In genomic region chr7:50467817-50468610, GRCh38 we compare ENCODE assay signal across 8 cellular contexts. TPM values are rescaled to one million over a fixed set of nuclear protein-coding genes. Genes with fewer than 3 reads are reported as not detected.
DNase-seq lines count a peak whose midpoint lies in the region; ATAC-seq and TF ChIP-seq lines count a peak whose summit lies in the region.

No MANE protein-coding gene starts in this region.

- intact Hi-C loops in upper lobe of right lung (cut with DNase I), result loop anchor here (10.0 kb wide), 1 partner anchor 687 kb away; no protein-coding TSS in a partner anchor

- peaks cover 3% of the 10 kb centered on the region for H3K4me1 ChIP-seq in upper lobe of right lung

- in situ Hi-C loops in SK-MEL-5 (cut with HindIII; ENCODE audit: low pct_unique_long_range_greater_than_20kb, low sequenced_read_pairs), result no loop called here

- peak; percentile 94 for ATAC-seq in upper lobe of right lung

- H3K4me3 ChIP-seq in upper lobe of right lung, result no peak overlapping the region

- peaks cover 11% of the 10 kb centered on the region for H3K36me3 Mint-ChIP-seq in glutamatergic neuron (ENCODE audit: unreplicated experiment)
- no peaks in the 10 kb centered on the region for H3K36me3 Mint-ChIP-seq in progenitor cell of endocrine pancreas (ENCODE audit: insufficient read depth)

- no peaks in the 10 kb centered on the region for H3K36me3 ChIP-seq in upper lobe of right lung

- H3K27ac Mint-ChIP-seq in glutamatergic neuron (ENCODE audit: unreplicated experiment), result no peak overlapping the region
- no peak overlapping the region for H3K27ac Mint-ChIP-seq in progenitor cell of endocrine pancreas

- no peak overlapping the region for H3K27ac ChIP-seq in upper lobe of right lung

- no peaks in the 10 kb centered on the region for H3K9me3 ChIP-seq in upper lobe of right lung

- H3K4me1 Mint-ChIP-seq in glutamatergic neuron (ENCODE audit: low read depth, unreplicated experiment) (peaks cover 20% of the 10 kb centered on the region), progenitor cell of endocrine pancreas (ENCODE audit: low read depth) (no peaks in the 10 kb centered on the region)

- no peak overlapping the region for H3K4me3 Mint-ChIP-seq in glutamatergic neuron (ENCODE audit: unreplicated experiment)
- no peak overlapping the region for H3K4me3 Mint-ChIP-seq in progenitor cell of endocrine pancreas (ENCODE audit: low read depth)

- TF ChIP-seq CTCF in LNCAP (IDR thresholded peaks at IDR 0.05) (peak; percentile 82), glutamatergic neuron (IDR thresholded peaks at IDR 0.05; ENCODE audit: partially characterized antibody, unreplicated experiment) (peak; percentile 87), progenitor cell of endocrine pancreas (IDR thresholded peaks at IDR 0.05; ENCODE audit: unreplicated experiment) (peak; percentile 93), upper lobe of right lung (IDR thresholded peaks at IDR 0.05) (peak; percentile 86)

- DNase-seq in GM03348 (ENCODE audit: low spot score) (peak; percentile 92), H4 (ENCODE audit: low spot score) (peak; percentile 87), SK-MEL-5 (ENCODE audit: low read depth, low spot score) (peak; percentile 85), glutamatergic neuron (peak; percentile 86), progenitor cell of endocrine pancreas (ENCODE audit: low spot score, unreplicated experiment) (peak; percentile 63), upper lobe of right lung (peak; percentile 85)
- peak; percentile 83 for DNase-seq in activated naive CD4-positive, alpha-beta T cell treated with Interleukin-2 at 50 U/mL for 16 hours

- H3K27me3 ChIP-seq in upper lobe of right lung, result no peaks in the 10 kb centered on the region

- H3K27me3 Mint-ChIP-seq in glutamatergic neuron (ENCODE audit: unreplicated experiment), result peaks cover 14% of the 10 kb centered on the region
- peaks cover 25% of the 10 kb centered on the region for H3K27me3 Mint-ChIP-seq in progenitor cell of endocrine pancreas

- H3K9me3 Mint-ChIP-seq in glutamatergic neuron (ENCODE audit: unreplicated experiment), result peaks cover 8% of the 10 kb centered on the region
- H3K9me3 Mint-ChIP-seq in progenitor cell of endocrine pancreas (ENCODE audit: low read depth), result no peaks in the 10 kb centered on the region

RNA-seq across cellular contexts. Expression of gene FIGNL1, which starts 17.9 kb away (rescaled TPM):
- total RNA-seq in H4 (2014; rRNA removed; shearing (Covaris generic)), result 46.2 and 51.8 TPM in 2 replicates
- total RNA-seq in SK-MEL-5 (2014; rRNA removed; shearing (Covaris generic)), result 35.3 and 40.1 TPM in 2 replicates
- polyA plus RNA-seq in SK-MEL-5 (2015; cell fraction: cytosol; rRNA removed), result 29.3 and 38.1 TPM in 2 replicates
- polyA plus RNA-seq in SK-MEL-5 (2015; cell fraction: nucleus; rRNA removed), result 152 and 164 TPM in 2 replicates
- total RNA-seq in glutamatergic neuron (ENCODE audit: unreplicated experiment) (11.1 TPM), progenitor cell of endocrine pancreas (26.5 and 26.9 TPM in 2 replicates), upper lobe of right lung (5.5 TPM)
